Comparison of ENCODE assay signal across 20 cellular contexts in the genomic region with DNA sequence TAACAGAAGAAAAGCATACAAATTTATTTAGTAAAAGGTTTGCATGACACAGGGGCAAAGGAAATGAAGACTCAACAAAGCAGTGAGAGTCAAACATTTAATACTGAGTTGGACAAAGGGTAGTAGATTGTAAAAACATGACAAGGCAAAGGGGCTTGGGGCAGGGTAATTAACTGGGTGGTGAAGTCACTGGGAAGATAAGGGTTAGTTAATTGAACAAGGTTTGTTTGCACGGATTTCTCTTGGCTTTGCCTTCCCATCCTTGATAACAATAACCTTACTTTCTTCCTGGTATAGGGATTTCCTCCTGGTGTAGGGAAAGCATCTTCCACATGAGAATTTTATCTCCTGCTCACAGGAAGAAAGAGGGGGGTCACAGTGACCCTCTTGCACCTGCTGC.
"Had no signal": no experiment of that assay in that cellular context is flagged by ENCODE, and none has a peak within 500 bp of the region (broad histone marks: within the 10 kb centered on the region; RNA-seq: fewer than 3 reads in every experiment).

No MANE protein-coding gene starts in this region.

- ATAC-seq: effector memory CD8-positive, alpha-beta T cell; left lung; natural killer cell; pancreas; sciatic nerve; stimulated activated effector memory CD8-positive, alpha-beta T cell treated with anti-CD3 and anti-CD28 coated beads, Interleukin-12 subunit alpha, Interleukin-12 subunit beta, amount 100 ng/mL, for 72 hours had no signal

- H3K4me3 Mint-ChIP-seq: effector memory CD8-positive, alpha-beta T cell; natural killer cell; stimulated activated effector memory CD8-positive, alpha-beta T cell treated with anti-CD3 and anti-CD28 coated beads, Interleukin-12 subunit alpha, Interleukin-12 subunit beta, amount 100 ng/mL, for 72 hours; type B pancreatic cell had no signal

- H3K27ac ChIP-seq: left lung, neutrophil, pancreas, prostate gland, right atrium auricular region, testis, tibial artery had no signal

- DNase-seq: cortex of kidney; effector memory CD8-positive, alpha-beta T cell; left lung; mesenchymal stem cell; natural killer cell; pancreas; stimulated activated CD4-positive, alpha-beta T cell treated with anti-CD3 and anti-CD28 coated beads, Interleukin-2, amount 100 ng/mL, for 24 hours; stimulated activated CD4-positive, alpha-beta T cell treated with anti-CD3 and anti-CD28 coated beads, Interleukin-4, amount 100 ng/mL, for 24 hours; stimulated activated naive CD4-positive, alpha-beta T cell treated with Interleukin-2 at 50 U/mL for 16 hours; substantia nigra; testis; tibial artery had no signal

- H3K27ac Mint-ChIP-seq: effector memory CD8-positive, alpha-beta T cell; natural killer cell; stimulated activated effector memory CD8-positive, alpha-beta T cell treated with anti-CD3 and anti-CD28 coated beads, Interleukin-12 subunit alpha, Interleukin-12 subunit beta, amount 100 ng/mL, for 72 hours; type B pancreatic cell had no signal

- H3K27me3 ChIP-seq: neutrophil, pancreas, right atrium auricular region, testis, tibial artery had no signal

- H3K4me3 ChIP-seq: left lung, pancreas, prostate gland, right atrium auricular region, testis, tibial artery had no signal

- H3K36me3 Mint-ChIP-seq: stimulated activated effector memory CD8-positive, alpha-beta T cell treated with anti-CD3 and anti-CD28 coated beads, Interleukin-12 subunit alpha, Interleukin-12 subunit beta, amount 100 ng/mL, for 72 hours; type B pancreatic cell had no signal

- H3K4me1 ChIP-seq: left lung, pancreas, prostate gland, testis, tibial artery had no signal

- H3K36me3 ChIP-seq: left lung, neutrophil, pancreas, prostate gland, right atrium auricular region had no signal

- FAIRE-seq: frontal cortex, keratinocyte, pancreas had no signal

- H3K9me3 ChIP-seq: prostate gland, testis had no signal

- H3K4me1 Mint-ChIP-seq: natural killer cell; stimulated activated effector memory CD8-positive, alpha-beta T cell treated with anti-CD3 and anti-CD28 coated beads, Interleukin-12 subunit alpha, Interleukin-12 subunit beta, amount 100 ng/mL, for 72 hours had no signal
